Comparison of ENCODE assay signal across 8 cellular contexts in genomic region chr19:57847164-57847563, GRCh38. TPM values are rescaled to one million over a fixed set of nuclear protein-coding genes. Genes with fewer than 3 reads are reported as not detected.
DNase-seq lines count a peak whose midpoint lies in the region; ATAC-seq and TF ChIP-seq lines count a peak whose summit lies in the region.
"Not testable (repeated sequence)": the region's sequence is repeated elsewhere in the genome, so short reads cannot be mapped to it uniquely, and the experiment has no call there.

No MANE protein-coding gene starts in this region.

- H3K4me3 Mint-ChIP-seq in activated CD8-positive, alpha-beta memory T cell treated with anti-CD3 and anti-CD28 coated beads, Interleukin-2, amount 10 ng/mL, durations not matched to agents 7 days and 5 days = not testable (repeated sequence)

- peak overlapping the region; percentile 69 for H3K27ac ChIP-seq in neutrophil

- ATAC-seq in activated CD8-positive, alpha-beta memory T cell treated with anti-CD3 and anti-CD28 coated beads, Interleukin-2, amount 10 ng/mL, durations not matched to agents 7 days and 5 days = not testable (repeated sequence)
- ATAC-seq in left lobe of liver = peak; percentile 23

- not testable (repeated sequence) for H3K4me3 ChIP-seq in fibroblast of pulmonary artery (replicated peaks; ENCODE audit: low read depth, low read length); neutrophil (ENCODE audit: low read depth in 1 of 2, low read length in 1 of 2)

- peaks cover 40% of the 10 kb centered on the region for H3K4me1 Mint-ChIP-seq in activated CD8-positive, alpha-beta memory T cell treated with anti-CD3 and anti-CD28 coated beads, Interleukin-2, amount 10 ng/mL, durations not matched to agents 7 days and 5 days

- H3K27ac Mint-ChIP-seq in activated CD8-positive, alpha-beta memory T cell treated with anti-CD3 and anti-CD28 coated beads, Interleukin-2, amount 10 ng/mL, durations not matched to agents 7 days and 5 days = peak overlapping the region; percentile 28

- peaks cover 25 to 38% of the 10 kb centered on the region in 2 experiments for H3K4me1 ChIP-seq in neutrophil (ENCODE audit: control insufficient read depth in 1 of 2, insufficient read depth in 1 of 2, low read depth in 1 of 2, low read length in 1 of 2)

- TF ChIP-seq CTCF in fibroblast of pulmonary artery (IDR thresholded peaks at IDR 0.05; ENCODE audit: low read length, missing control alignments); neutrophil (IDR thresholded peaks at IDR 0.05): not testable (repeated sequence)

- peaks cover 44% of the 10 kb centered on the region for H3K36me3 Mint-ChIP-seq in activated CD8-positive, alpha-beta memory T cell treated with anti-CD3 and anti-CD28 coated beads, Interleukin-2, amount 10 ng/mL, durations not matched to agents 7 days and 5 days

- not testable (repeated sequence) for H3K9me3 ChIP-seq in neutrophil

- H3K9me3 Mint-ChIP-seq in activated CD8-positive, alpha-beta memory T cell treated with anti-CD3 and anti-CD28 coated beads, Interleukin-2, amount 10 ng/mL, durations not matched to agents 7 days and 5 days (ENCODE audit: low read depth) = not testable (repeated sequence)

- CTCF ChIA-PET in activated CD8-positive, alpha-beta memory T cell treated with anti-CD3 and anti-CD28 coated beads, Interleukin-2, amount 10 ng/mL, durations not matched to agents 7 days and 5 days (lab: Charles Lee) = not testable (repeated sequence)

- not testable (repeated sequence) for H3K27me3 Mint-ChIP-seq in activated CD8-positive, alpha-beta memory T cell treated with anti-CD3 and anti-CD28 coated beads, Interleukin-2, amount 10 ng/mL, durations not matched to agents 7 days and 5 days

- DNase-seq in AML-193 (lab: John Stamatoyannopoulos, UW) (peak; percentile 6 to 29), LHCN-M2 (ENCODE audit: low read depth) (peak; percentile 19), NAMALWA (ENCODE audit: low spot score) (peak; percentile 24), dermis microvascular lymphatic vessel endothelial cell (ENCODE audit: low read depth in 2 of 2) (peak; percentile 26 to 54), fibroblast of pulmonary artery (ENCODE audit: low read depth) (peak; percentile 18)
- not testable (repeated sequence) for DNase-seq in activated CD8-positive, alpha-beta memory T cell treated with anti-CD3 and anti-CD28 coated beads, Interleukin-2, amount 10 ng/mL, durations not matched to agents 7 days and 5 days; left lobe of liver (ENCODE audit: low spot score)

- not testable (repeated sequence) for H3K27me3 ChIP-seq in neutrophil

- not testable (repeated sequence) for H3K36me3 ChIP-seq in neutrophil

RNA-seq across cellular contexts. Expression of gene ZNF587, which starts 2.5 kb away (rescaled TPM):
- total RNA-seq in LHCN-M2 (2014; rRNA removed) (6.9 and 11.5 TPM in 2 replicates), dermis microvascular lymphatic vessel endothelial cell (15.4 and 15.7 TPM in 2 replicates), left lobe of liver (19.1 TPM)
- polyA plus RNA-seq in LHCN-M2 (2012) = 5.9 TPM
- total RNA-seq in activated CD8-positive, alpha-beta memory T cell treated with anti-CD3 and anti-CD28 coated beads, Interleukin-2, amount 10 ng/mL, durations not matched to agents 7 days and 5 days = 10 to 100 TPM; 30.8 to 41.2 TPM

RNA-seq across cellular contexts. Expression of gene ZNF587B, which starts 17.1 kb away (rescaled TPM):
- total RNA-seq in LHCN-M2 (2014; rRNA removed) (6.8 and 7.0 TPM in 2 replicates), dermis microvascular lymphatic vessel endothelial cell (13.5 and 14.5 TPM in 2 replicates), left lobe of liver (10.2 TPM)
- 2.2 TPM for polyA plus RNA-seq in LHCN-M2 (2012)
- 10 to 100 TPM; 14.6 to 19.3 TPM for total RNA-seq in activated CD8-positive, alpha-beta memory T cell treated with anti-CD3 and anti-CD28 coated beads, Interleukin-2, amount 10 ng/mL, durations not matched to agents 7 days and 5 days

RNA-seq across cellular contexts. Expression of gene ZNF552, which starts 32.5 kb away (rescaled TPM):
- total RNA-seq in LHCN-M2 (2014; rRNA removed) (2.2 and 3.5 TPM in 2 replicates), dermis microvascular lymphatic vessel endothelial cell (7.2 and 7.5 TPM in 2 replicates), left lobe of liver (7.1 TPM)
- polyA plus RNA-seq in LHCN-M2 (2012) = 1.4 TPM
- 10 to 100 TPM in 1 of 2 experiments, 1 to 10 TPM in 1; 9.7 to 11.1 TPM for total RNA-seq in activated CD8-positive, alpha-beta memory T cell treated with anti-CD3 and anti-CD28 coated beads, Interleukin-2, amount 10 ng/mL, durations not matched to agents 7 days and 5 days

RNA-seq across cellular contexts. Expression of gene ZNF814, which starts 41.7 kb away (rescaled TPM):
- total RNA-seq in LHCN-M2 (2014; rRNA removed) (4.9 and 6.9 TPM in 2 replicates), dermis microvascular lymphatic vessel endothelial cell (2.3 and 4.0 TPM in 2 replicates), left lobe of liver (12.9 TPM)
- 8.5 TPM for polyA plus RNA-seq in LHCN-M2 (2012)
- total RNA-seq in activated CD8-positive, alpha-beta memory T cell treated with anti-CD3 and anti-CD28 coated beads, Interleukin-2, amount 10 ng/mL, durations not matched to agents 7 days and 5 days = 10 to 100 TPM; 26.7 to 28.1 TPM
